ENCODE assay signal across 8 cellular contexts in genomic region chr17:8176998-8177731, GRCh38. TPM values are rescaled to one million over a fixed set of nuclear protein-coding genes. Genes with fewer than 3 reads are reported as not detected.
A peak's percentile ranks its signal among the peaks of the same experiment; 100 is the strongest.
DNase-seq lines count a peak whose midpoint lies in the region; ATAC-seq and TF ChIP-seq lines count a peak whose summit lies in the region.

No MANE protein-coding gene starts in this region.

- peak overlapping the region; percentile 69 for H3K4me3 ChIP-seq in GM12875 (ENCODE audit: low read depth, low read length)
- peak overlapping the region; percentile 75 for H3K4me3 ChIP-seq in fibroblast of villous mesenchyme (ENCODE audit: low read depth, low read length)
- H3K4me3 ChIP-seq in sigmoid colon: peak overlapping the region in 3 of 4 donors; percentile 51 to 63 (median 60)

- TF ChIP-seq EP300 in sigmoid colon (IDR thresholded peaks at IDR 0.05): no peak

- intact Hi-C loops in sigmoid colon (cut with DNase I): loop anchor here (5.0 kb wide), 1 partner anchor 55 kb away; the partner anchor contains the start of gene HES7

- peak overlapping the region; percentile 86 to 90 (median 89) for H3K4me3 Mint-ChIP-seq in T-cell

- no peaks in the 10 kb centered on the region for H3K27me3 Mint-ChIP-seq in T-cell

- 74 to 84% methylated on average over 19 of the region's 19 CpGs for WGBS in sigmoid colon, 2 donors

- no peak for TF ChIP-seq POLR2A in sigmoid colon (IDR thresholded peaks at IDR 0.05)

- ATAC-seq in T-cell (replicated peaks in 1 of 4): no peak
- ATAC-seq in GM18511 (IDR thresholded peaks at IDR 0.05; ENCODE audit: unreplicated experiment): no peak
- ATAC-seq in GM21576 (IDR thresholded peaks at IDR 0.05; ENCODE audit: unreplicated experiment): no peak

- CTCF ChIA-PET in T-cell (lab: Charles Lee): interaction anchor here in 1 of 2 donors (0.7 kb wide), 1 partner anchor 67 kb away, joined by 3 read pairs; no protein-coding TSS in a partner anchor

- H3K9me3 Mint-ChIP-seq in T-cell: no peaks in the 10 kb centered on the region

- H3K9me3 ChIP-seq in sigmoid colon: no peaks in the 10 kb centered on the region

- no peaks in the 10 kb centered on the region for H3K27me3 ChIP-seq in sigmoid colon

- TF ChIP-seq CTCF in GM12875 (IDR thresholded peaks at IDR 0.05; ENCODE audit: borderline replicate concordance, insufficient read depth, low read depth, low read length): no peak
- no peak for TF ChIP-seq CTCF in fibroblast of villous mesenchyme (IDR thresholded peaks at IDR 0.05; ENCODE audit: insufficient read depth, low read depth, low read length)
- no peak for TF ChIP-seq CTCF in sigmoid colon (IDR thresholded peaks at IDR 0.05)

- no peaks in the 10 kb centered on the region for H3K36me3 Mint-ChIP-seq in T-cell

- H3K4me1 Mint-ChIP-seq in T-cell: peaks cover 46 to 51% (median 49%) of the 10 kb centered on the region in 3 donors

- DNase-seq in T-cell: no peak
- no peak for DNase-seq in fibroblast of villous mesenchyme (ENCODE audit: low read depth)
- DNase-seq in sigmoid colon: no peak
- no peak for DNase-seq in NCI-H1694 (lab: John Stamatoyannopoulos, UW)
- DNase-seq in NCI-H2081 (lab: John Stamatoyannopoulos, UW): no peak

- H3K27ac ChIP-seq in sigmoid colon: peak overlapping the region; percentile 78 to 85 (median 84)

- POLR2A ChIA-PET in T-cell (lab: Charles Lee): interaction anchor here (0.6 to 1.0 kb wide), 2 partner anchors 10 to 39 kb away, joined by 3 read pairs; no protein-coding TSS in a partner anchor

- H3K4me1 ChIP-seq in sigmoid colon: peaks cover 0 to 37% (median 26%) of the 10 kb centered on the region in 4 donors

- no peaks in the 10 kb centered on the region for H3K36me3 ChIP-seq in sigmoid colon

- peak overlapping the region; percentile 93 to 94 for H3K27ac Mint-ChIP-seq in T-cell

RNA-seq across cellular contexts. Expression of gene TMEM107, which starts 1.0 kb away (rescaled TPM):
- total RNA-seq in T-cell: 10 to 100 TPM; 23.4 to 28.9 (median 25.0) TPM
- total RNA-seq in fibroblast of villous mesenchyme: 15.5 and 23.7 TPM in 2 replicates
- 10 to 100 TPM in 3 of 4 donors, 1 to 10 TPM in 1; 8.3 to 61.7 (median 20.6) TPM for total RNA-seq in sigmoid colon
- polyA plus RNA-seq in sigmoid colon: 10 to 100 TPM in 1 of 3 donors, 1 to 10 TPM in 2; 4.6 to 20.8 (median 7.2) TPM

RNA-seq across cellular contexts. Expression of gene BORCS6, which starts 12.8 kb away (rescaled TPM):
- total RNA-seq in T-cell (10 to 100 TPM in 3 of 5 donors, 1 to 10 TPM in 2; 6.7 to 21.3 (median 17.2) TPM), fibroblast of villous mesenchyme (6.0 and 8.4 TPM in 2 replicates), sigmoid colon (10 to 100 TPM in 3 of 4 donors, 1 to 10 TPM in 1; 7.7 to 17.7 (median 15.8) TPM)
- polyA plus RNA-seq in sigmoid colon: 10 to 100 TPM in 2 of 3 donors, 1 to 10 TPM in 1; 9.2 to 14.6 (median 10.8) TPM

RNA-seq across cellular contexts. Expression of gene VAMP2, which starts 14.4 kb away (rescaled TPM):
- total RNA-seq in T-cell (100 to 1,000 TPM; 160 to 243 (median 186) TPM), fibroblast of villous mesenchyme (5.6 and 6.1 TPM in 2 replicates), sigmoid colon (10 to 100 TPM; 20.4 to 29.6 (median 27.3) TPM)
- polyA plus RNA-seq in sigmoid colon: 10 to 100 TPM; 37.7 to 57.1 (median 54.9) TPM

RNA-seq across cellular contexts. Expression of gene PER1, which starts 25.0 kb away (rescaled TPM):
- total RNA-seq in T-cell: 1,000 to 10,000 TPM in 2 of 5 donors, 10 to 100 TPM in 3; 62.6 to 1,675 (median 82.4) TPM
- total RNA-seq in fibroblast of villous mesenchyme: 5.5 and 12.5 TPM in 2 replicates
- total RNA-seq in sigmoid colon: 100 to 1,000 TPM in 2 of 4 donors, 10 to 100 TPM in 2; 60.3 to 153 (median 84.5) TPM
- polyA plus RNA-seq in sigmoid colon: 10 to 100 TPM; 30.5 to 67.7 (median 34.2) TPM

RNA-seq across cellular contexts. Expression of gene AURKB, which starts 33.2 kb away (rescaled TPM):
- 1 to 10 TPM; 1.0 to 2.7 (median 1.7) TPM for total RNA-seq in T-cell
- 12.9 and 19.0 TPM in 2 replicates for total RNA-seq in fibroblast of villous mesenchyme
- total RNA-seq in sigmoid colon: 1 to 10 TPM in 2 of 4 donors, not detected in 2; 1.4 to 3.3 TPM
- 10 to 100 TPM in 2 of 3 donors, 1 to 10 TPM in 1; 1.8 to 45.6 (median 12.7) TPM for polyA plus RNA-seq in sigmoid colon

Comparison
In these comparisons a context has a peak if more than half of its experiments do, and no peak if none do; other contexts are left out.
1. RNA of gene VAMP2, which starts 14.4 kb away (total RNA-seq): 160 to 243 TPM in T-cell; 20.4 to 29.6 TPM in sigmoid colon and 5.6 to 6.1 TPM in fibroblast of villous mesenchyme; every median in the first group is over 4 times any median in the second.
2. Peak in every context shown above with its lines, with median percentiles within 50 percentile points of each other: H3K4me3 ChIP-seq.